9 cellular contexts compared by ENCODE assay signal in genomic region chr4:2281575-2282343, GRCh38. TPM values are rescaled to one million over a fixed set of nuclear protein-coding genes. Genes with fewer than 3 reads are reported as not detected.
A peak's percentile ranks its signal among the peaks of the same experiment; 100 is the strongest.
DNase-seq lines count a peak whose midpoint lies in the region; ATAC-seq, FAIRE-seq and TF ChIP-seq lines count a peak whose summit lies in the region.
"Had no signal": no experiment of that assay in that cellular context is flagged by ENCODE, and none has a peak within 500 bp of the region (broad histone marks: within the 10 kb centered on the region; RNA-seq: fewer than 3 reads in every experiment).

No MANE protein-coding gene starts in this region.

- peak; percentile 20 for TF ChIP-seq CTCF in GM13977 (IDR thresholded peaks at IDR 0.05; ENCODE audit: extremely low read depth, insufficient read depth, missing control alignments)
- TF ChIP-seq CTCF in activated B cell treated with CpG ODN at 0.5 μM for 24 hours (IDR thresholded peaks at IDR 0.05), result no peak
- peak in 1 of 3 experiments; percentile 26; a peak in 1 of 4 replicates for TF ChIP-seq CTCF in H1 (IDR thresholded peaks at IDR 0.05; ENCODE audit: control extremely low read depth in 1 of 3, insufficient read depth in 1 of 3, low read depth in 1 of 3, low read length in 3 of 3)

- CTCF ChIA-PET in activated B cell treated with CpG ODN at 0.5 μM for 24 hours (lab: Charles Lee) (interaction anchor here (1.0 to 1.2 kb wide), 3 partner anchors 42 to 317 kb away, joined by 3 read pairs; no protein-coding TSS in a partner anchor), H1 (lab: Charles Lee; ENCODE audit: partially characterized antibody) (no interaction called here)

- no peak overlapping the region for H3K23ac ChIP-seq in H1 (ENCODE audit: insufficient read length)

- no peak overlapping the region for H3K56ac ChIP-seq in H1 (replicated peaks; ENCODE audit: insufficient read length, low read depth, low read length)

- peak; percentile 75 for DNase-seq in GM13977 (ENCODE audit: low spot score)
- DNase-seq in activated B cell treated with CpG ODN at 0.5 μM for 24 hours, result peak; percentile 57
- no peak for DNase-seq in H1 (ENCODE audit: low read depth in 1 of 2, low spot score in 2 of 2)
- DNase-seq in stimulated activated CD8-positive, alpha-beta memory T cell treated with anti-CD3 and anti-CD28 coated beads, Interleukin-2, amount 100 ng/mL, for 1 hour (ENCODE audit: low read depth in 2 of 2), result peak; percentile 55 to 72
- no peak for DNase-seq in hypothalamus (lab: John Stamatoyannopoulos, UW)
- DNase-seq in NCI-H2107 (lab: John Stamatoyannopoulos, UW), result no peak

- no peak overlapping the region for H2BK20ac ChIP-seq in H1 (ENCODE audit: low read length)

- H3K23me2 ChIP-seq in H1 (ENCODE audit: low read depth, low read length), result peaks cover 7% of the 10 kb centered on the region; the same call in 1 of the 2 replicates

- WGBS in H1 (ENCODE audit: extremely low coverage in 1 of 2, insufficient coverage in 1 of 2, insufficient read length in 1 of 2, insufficient replicate concordance in 2 of 2, low coverage in 1 of 2, low lambda C conversion rate in 2 of 2, missing lambda C conversion rate in 1 of 2), 2 experiments, result 93% methylated on average over 10 of the region's 10 CpGs; no CpG with 5 or more reads in 1 of the 2 experiments

- no peak overlapping the region for H4K8ac ChIP-seq in H1 (ENCODE audit: extremely low read depth, insufficient read depth, low read length)

- no peak overlapping the region for H3K4me2 ChIP-seq in H1 (ENCODE audit: insufficient read depth in 1 of 2, low read depth in 2 of 2, low read length in 2 of 2)

- no peaks in the 10 kb centered on the region for H3K9me3 Mint-ChIP-seq in activated B cell treated with CpG ODN at 0.5 μM for 24 hours

- no peaks in the 10 kb centered on the region for H3K36me3 Mint-ChIP-seq in activated B cell treated with CpG ODN at 0.5 μM for 24 hours (ENCODE audit: low read depth)

- H2AFZ ChIP-seq in H1 (ENCODE audit: low read length), result no peak overlapping the region

- H2BK5ac ChIP-seq in H1 (ENCODE audit: low read depth, low read length), result no peak overlapping the region

- no peaks in the 10 kb centered on the region for H3K36me3 ChIP-seq in H1 (ENCODE audit: control insufficient read depth in 2 of 4, insufficient read depth in 4 of 4, low read length in 3 of 4)

- no peaks in the 10 kb centered on the region for H3K27me3 Mint-ChIP-seq in activated B cell treated with CpG ODN at 0.5 μM for 24 hours

- no peak overlapping the region for H2AK5ac ChIP-seq in H1 (ENCODE audit: low read depth, low read length)

- in situ Hi-C loops in GM13977 (cut with MboI; ENCODE audit: low pct_unique_long_range_greater_than_20kb, low sequenced_read_pairs, unreplicated experiment), result no loop called here

- H3K14ac ChIP-seq in H1 (ENCODE audit: insufficient read length), result no peak overlapping the region

- H3K27me3 ChIP-seq in H1 (replicated peaks in 1 of 4; ENCODE audit: control insufficient read depth in 3 of 4, extremely low read depth in 1 of 4, insufficient read depth in 3 of 4, low read length in 3 of 4), result no peaks in the 10 kb centered on the region

- peak overlapping the region; percentile 97 for H3K27ac Mint-ChIP-seq in activated B cell treated with CpG ODN at 0.5 μM for 24 hours

- no peak for FAIRE-seq in H1 (lab: Jason Lieb, UNC)
- FAIRE-seq: islet of Langerhans had no signal

- no peak for TF ChIP-seq POLR2A in H1 (IDR thresholded peaks at IDR 0.05; ENCODE audit: control extremely low read depth in 1 of 2, low read depth in 2 of 2, low read length in 2 of 2)

- no peak overlapping the region for H3K27ac ChIP-seq in H1 (ENCODE audit: low read depth, low read length)

- intact Hi-C loops in activated B cell treated with CpG ODN at 0.5 μM for 24 hours (cut with micrococcal nuclease), result loop anchor here (1.0 to 5.0 kb wide), 10 partner anchors 9 to 255 kb away; partner anchors contain the start of genes CFAP99, FAM193A, HAUS3 and MXD4

- H3K4me1 Mint-ChIP-seq in activated B cell treated with CpG ODN at 0.5 μM for 24 hours, result peaks cover 35% of the 10 kb centered on the region

- POLR2A ChIA-PET in activated B cell treated with CpG ODN at 0.5 μM for 24 hours (lab: Charles Lee), result interaction anchor here (0.5 to 1.9 kb wide), 15 partner anchors 9 to 1936 kb away, joined by 3 to 36 read pairs (median 4); partner anchors contain the start of genes CFAP99, HAUS3, MXD4 and POLN
- POLR2A ChIA-PET in H1 (lab: Charles Lee; ENCODE audit: partially characterized antibody), result no interaction called here

- 0 out of 2 replicates have a peak overlapping the region, but pooled peaks have one; percentile 29 for H2BK15ac ChIP-seq in H1 (ENCODE audit: low read length)

- H4K20me1 ChIP-seq in H1 (replicated peaks in 1 of 2; ENCODE audit: control insufficient read depth in 1 of 2, insufficient read depth in 2 of 2, low read length in 2 of 2), result peaks cover 0 to 4% of the 10 kb centered on the region in 2 experiments

- H3K79me1 ChIP-seq in H1 (ENCODE audit: low read depth, low read length), result no peaks in the 10 kb centered on the region

- H2BK12ac ChIP-seq in H1 (ENCODE audit: low read depth, low read length), result no peak overlapping the region

- no peak overlapping the region for H2BK120ac ChIP-seq in H1 (replicated peaks; ENCODE audit: low read depth, low read length)

- no peak overlapping the region for H3K4me3 ChIP-seq in H1 (ENCODE audit: extremely low read depth in 1 of 4, insufficient read depth in 2 of 4, low read depth in 3 of 4, low read length in 4 of 4)

- ATAC-seq in HG02885 (IDR thresholded peaks at IDR 0.05; ENCODE audit: poor library complexity, unreplicated experiment) (peak; percentile 80), activated B cell treated with CpG ODN at 0.5 μM for 24 hours (ENCODE audit: low read depth) (peak; percentile 93), HG02571 (IDR thresholded peaks at IDR 0.05; ENCODE audit: unreplicated experiment) (no peak)

- H3K18ac ChIP-seq in H1 (ENCODE audit: extremely low read depth, low read length), result no peak overlapping the region

- H4K91ac ChIP-seq in H1 (replicated peaks; ENCODE audit: insufficient read length, low read length), result peak overlapping the region; percentile 26

- H3K79me2 ChIP-seq in H1 (ENCODE audit: control insufficient read depth in 1 of 2, insufficient read depth in 2 of 2, low read length in 2 of 2), result no peaks in the 10 kb centered on the region

- H4K5ac ChIP-seq in H1 (ENCODE audit: insufficient read length, low read depth, low read length), result no peak overlapping the region

- TF ChIP-seq EP300 in H1 (IDR thresholded peaks at IDR 0.05; ENCODE audit: borderline replicate concordance in 1 of 2, low read depth in 2 of 2, low read length in 2 of 2), result no peak

- peak in 1 of 2 experiments; percentile 4; a peak in 2 of 4 replicates for TF ChIP-seq RAD21 in H1 (IDR thresholded peaks at IDR 0.05 in 1 of 2, conservative IDR thresholded peaks at IDR 0.05 in 1 of 2; ENCODE audit: low read depth in 2 of 2, low read length in 2 of 2)

- no peak overlapping the region for H3K9ac ChIP-seq in H1 (replicated peaks in 1 of 4; ENCODE audit: extremely low read depth in 1 of 4, low read depth in 3 of 4, low read length in 3 of 4)

- no peak overlapping the region for H3K4ac ChIP-seq in H1 (replicated peaks; ENCODE audit: insufficient read length, low read depth, low read length)

- H3K4me3 Mint-ChIP-seq in activated B cell treated with CpG ODN at 0.5 μM for 24 hours, result peak overlapping the region; percentile 70

- H3K4me1 ChIP-seq in H1 (replicated peaks in 1 of 4; ENCODE audit: control insufficient read depth in 3 of 4, insufficient read depth in 4 of 4, low read length in 3 of 4), result no peaks in the 10 kb centered on the region; a peak in 1 of 7 replicates

- H3K9me3 ChIP-seq in H1 (ENCODE audit: insufficient read depth in 2 of 2, low read depth in 1 of 2, low read length in 1 of 2), result no peaks in the 10 kb centered on the region

TF ChIP-seq in H1, 55 proteins besides CTCF, POLR2A, EP300 and RAD21:
- TF ChIP-seq EZH2 (IDR thresholded peaks at IDR 0.05; ENCODE audit: low read depth, low read length, severe bottlenecking), result no peak

RNA-seq across cellular contexts. Expression of gene MXD4, which starts 19.9 kb away (rescaled TPM):
- total RNA-seq in activated B cell treated with CpG ODN at 0.5 μM for 24 hours, result 28.7 and 36.7 TPM in 2 replicates
- 20.8 and 24.6 TPM in 2 replicates for total RNA-seq in H1 (2021; fragmentation: NEBNext Ultra II Directional; extraction: Animal tissue kit (Norgen Biotek cat#: 25700))
- polyA plus RNA-seq in H1 (2011; rRNA removed), result 18.0 and 24.1 TPM in 2 replicates
- 17.9 TPM for polyA plus RNA-seq in H1 (2011; cell fraction: cytosol; rRNA removed)
- 40.1 TPM for polyA plus RNA-seq in H1 (2011; cell fraction: nucleus; rRNA removed)
- polyA plus RNA-seq in H1 (2012, experiment 1 of 2), result 14.9 to 16.5 TPM (median 15.7 TPM) in 4 replicates
- 16.5 TPM for polyA plus RNA-seq in H1 (2012, experiment 2 of 2)
- polyA plus RNA-seq in H1 (2013, experiment 1 of 2), result 13.4 TPM
- polyA plus RNA-seq in H1 (2013, experiment 2 of 2), result 14.2 TPM
- 12.7 and 13.1 TPM in 2 replicates for polyA minus RNA-seq in H1 (2011; rRNA and poly(A)+ RNA removed)
- 13.5 TPM for polyA minus RNA-seq in H1 (2011; cell fraction: cytosol; rRNA and poly(A)+ RNA removed)
- 15.7 TPM for polyA minus RNA-seq in H1 (2011; cell fraction: nucleus; rRNA and poly(A)+ RNA removed)

RNA-seq across cellular contexts. Expression of gene HAUS3, which starts 39.8 kb away (rescaled TPM):
- total RNA-seq in activated B cell treated with CpG ODN at 0.5 μM for 24 hours, result 17.9 and 19.0 TPM in 2 replicates
- 14.6 and 14.8 TPM in 2 replicates for total RNA-seq in H1 (2021; fragmentation: NEBNext Ultra II Directional; extraction: Animal tissue kit (Norgen Biotek cat#: 25700))
- 3.2 and 5.1 TPM in 2 replicates for polyA plus RNA-seq in H1 (2011; rRNA removed)
- polyA plus RNA-seq in H1 (2011; cell fraction: cytosol; rRNA removed), result 6.5 TPM
- 3.7 TPM for polyA plus RNA-seq in H1 (2011; cell fraction: nucleus; rRNA removed)
- 4.4 to 10.4 TPM (median 5.5 TPM) in 4 replicates for polyA plus RNA-seq in H1 (2012, experiment 1 of 2)
- 1.2 TPM for polyA plus RNA-seq in H1 (2012, experiment 2 of 2)
- polyA plus RNA-seq in H1 (2013, experiment 1 of 2), result 10.3 TPM
- polyA plus RNA-seq in H1 (2013, experiment 2 of 2), result 10.4 TPM
- polyA minus RNA-seq in H1 (2011; rRNA and poly(A)+ RNA removed), result 1.6 and 2.3 TPM in 2 replicates
- 4.0 TPM for polyA minus RNA-seq in H1 (2011; cell fraction: cytosol; rRNA and poly(A)+ RNA removed)
- 5.1 TPM for polyA minus RNA-seq in H1 (2011; cell fraction: nucleus; rRNA and poly(A)+ RNA removed)

RNA-seq across cellular contexts. Expression of gene POLN, which starts 39.8 kb away (rescaled TPM):
- 1.4 and 1.7 TPM in 2 replicates for total RNA-seq in activated B cell treated with CpG ODN at 0.5 μM for 24 hours
- 1.5 and 4.2 TPM in 2 replicates for total RNA-seq in H1 (2021; fragmentation: NEBNext Ultra II Directional; extraction: Animal tissue kit (Norgen Biotek cat#: 25700))
- polyA plus RNA-seq in H1 (2011; rRNA removed), result 0.82 and 0.98 TPM in 2 replicates
- 1.3 TPM for polyA plus RNA-seq in H1 (2011; cell fraction: cytosol; rRNA removed)
- polyA plus RNA-seq in H1 (2011; cell fraction: nucleus; rRNA removed), result 1.5 TPM
- 0.94 to 1.2 TPM (median 1.1 TPM) in 4 replicates for polyA plus RNA-seq in H1 (2012, experiment 1 of 2)
- polyA plus RNA-seq in H1 (2012, experiment 2 of 2), result 0.05 TPM
- 1.8 TPM for polyA plus RNA-seq in H1 (2013, experiment 1 of 2)
- polyA plus RNA-seq in H1 (2013, experiment 2 of 2), result 2.3 TPM
- 1.3 and 2.1 TPM in 2 replicates for polyA minus RNA-seq in H1 (2011; rRNA and poly(A)+ RNA removed)
- polyA minus RNA-seq in H1 (2011; cell fraction: cytosol; rRNA and poly(A)+ RNA removed), result not detected
- 4.2 TPM for polyA minus RNA-seq in H1 (2011; cell fraction: nucleus; rRNA and poly(A)+ RNA removed)

Comparison
In these comparisons a context has a peak if more than half of its experiments do, and no peak if none do; other contexts are left out.
1. DNase-seq: peak in GM13977 (single experiment), activated B cell treated with CpG ODN at 0.5 μM for 24 hours (single experiment) and stimulated activated CD8-positive, alpha-beta memory T cell treated with anti-CD3 and anti-CD28 coated beads, Interleukin-2, amount 100 ng/mL, for 1 hour (2 of 2); none in H1 (0 of 2), hypothalamus (0 of 51) and NCI-H2107 (single experiment).